Comparison of ENCODE assay signal across 16 cellular contexts in genomic region chr4:4288098-4288497, GRCh38. TPM values are rescaled to one million over a fixed set of nuclear protein-coding genes. Genes with fewer than 3 reads are reported as not detected.
DNase-seq lines count a peak whose midpoint lies in the region; ATAC-seq, FAIRE-seq and TF ChIP-seq lines count a peak whose summit lies in the region.
"Had no signal": no experiment of that assay in that cellular context is flagged by ENCODE, and none has a peak within 500 bp of the region (broad histone marks: within the 10 kb centered on the region; RNA-seq: fewer than 3 reads in every experiment).

No MANE protein-coding gene starts in this region.

- H3K9me3 ChIP-seq in BLaER1 treated with 17β-estradiol and CSF1 and Interleukin-3, amounts not matched to agents 10 nM and 100 nM (replicated peaks in 1 of 11), result no peaks in the 10 kb centered on the region
- H3K9me3 ChIP-seq in CD4-positive, alpha-beta memory T cell (ENCODE audit: control insufficient read depth in 1 of 2, low read length in 2 of 2), result no peaks in the 10 kb centered on the region
- no peaks in the 10 kb centered on the region for H3K9me3 ChIP-seq in T-helper 17 cell (ENCODE audit: control insufficient read depth, low read length, poor library complexity, severe bottlenecking)
- H3K9me3 ChIP-seq in aorta (ENCODE audit: control insufficient read depth, low read length), result no peaks in the 10 kb centered on the region
- H3K9me3 ChIP-seq: esophagus squamous epithelium, lower lobe of right lung, transverse colon had no signal

- H3K27ac Mint-ChIP-seq in CD4-positive, alpha-beta memory T cell, result peak overlapping the region in 6 of 7 donors; percentile 43 to 83 (median 59)
- H3K27ac Mint-ChIP-seq in T-helper 17 cell, result no peak overlapping the region
- H3K27ac Mint-ChIP-seq in immature natural killer cell, result peak overlapping the region in 3 of 6 donors; percentile 12 to 68 (median 54)

- H3K4me3 ChIP-seq in BLaER1 treated with 17β-estradiol and CSF1 and Interleukin-3, amounts not matched to agents 10 nM and 100 nM, result no peak overlapping the region
- H3K4me3 ChIP-seq in CD4-positive, alpha-beta memory T cell (ENCODE audit: low read length in 2 of 2), result no peak overlapping the region
- no peak overlapping the region for H3K4me3 ChIP-seq in aorta (ENCODE audit: low read length in 2 of 2)
- H3K4me3 ChIP-seq: cardiac muscle cell, transverse colon had no signal

- H3K4me1 ChIP-seq in BLaER1 treated with 17β-estradiol and CSF1 and Interleukin-3, amounts not matched to agents 10 nM and 100 nM, result peaks cover 22 to 47% (median 28%) of the 10 kb centered on the region in 10 experiments
- H3K4me1 ChIP-seq in CD4-positive, alpha-beta memory T cell (ENCODE audit: insufficient read depth, low read length), result peaks cover 30% of the 10 kb centered on the region
- H3K4me1 ChIP-seq in aorta (ENCODE audit: control insufficient read depth in 1 of 2, insufficient read depth in 2 of 2, low read length in 2 of 2), result peaks cover 0 to 6% of the 10 kb centered on the region in 2 donors

- H3K9ac ChIP-seq in BLaER1 treated with 17β-estradiol and CSF1 and Interleukin-3, amounts not matched to agents 10 nM and 100 nM, result no peak overlapping the region

- no peaks in the 10 kb centered on the region for H3K9me3 Mint-ChIP-seq in CD4-positive, alpha-beta memory T cell
- H3K9me3 Mint-ChIP-seq in immature natural killer cell, result no peaks in the 10 kb centered on the region

- H3K36me3 Mint-ChIP-seq in CD4-positive, alpha-beta memory T cell, result peaks cover 15 to 43% of the 10 kb centered on the region in 2 donors
- H3K36me3 Mint-ChIP-seq in T-helper 17 cell (ENCODE audit: low read depth) (peaks cover 5% of the 10 kb centered on the region), immature natural killer cell (peaks cover 13 to 29% (median 23%) of the 10 kb centered on the region in 3 donors)

- no peak overlapping the region for H3K27ac ChIP-seq in BLaER1 treated with 17β-estradiol and CSF1 and Interleukin-3, amounts not matched to agents 10 nM and 100 nM
- H3K27ac ChIP-seq in CD4-positive, alpha-beta memory T cell (ENCODE audit: low read depth, low read length), result no peak overlapping the region
- H3K27ac ChIP-seq in aorta (ENCODE audit: low read depth in 1 of 2, low read length in 2 of 2), result no peak overlapping the region
- H3K27ac ChIP-seq: cardiac muscle cell, esophagus squamous epithelium, lower lobe of right lung, transverse colon had no signal

- no peaks in the 10 kb centered on the region for H3K27me3 Mint-ChIP-seq in CD4-positive, alpha-beta memory T cell
- no peaks in the 10 kb centered on the region for H3K27me3 Mint-ChIP-seq in T-helper 17 cell
- peaks cover 5 to 10% (median 6%) of the 10 kb centered on the region in 3 donors for H3K27me3 Mint-ChIP-seq in immature natural killer cell (ENCODE audit: low read depth in 3 of 3)

- peaks cover 0 to 95% (median 66%) of the 10 kb centered on the region in 11 experiments; a peak in 17 of 22 replicates for H4K20me1 ChIP-seq in BLaER1 treated with 17β-estradiol and CSF1 and Interleukin-3, amounts not matched to agents 10 nM and 100 nM

- POLR2A ChIA-PET in CD4-positive, alpha-beta memory T cell (lab: Charles Lee; ENCODE audit: partially characterized antibody), result interaction anchor here (1.1 to 1.3 kb wide), 2 partner anchors 18 to 22 kb away, joined by 3 to 5 read pairs; no protein-coding TSS in a partner anchor

- FAIRE-seq in H54 (lab: Jason Lieb, UNC), result no peak

- CTCF ChIA-PET in CD4-positive, alpha-beta memory T cell (lab: Charles Lee; ENCODE audit: partially characterized antibody), result interaction anchor here (1.4 to 2.5 kb wide), 2 partner anchors 28 to 36 kb away, joined by 4 to 11 read pairs; no protein-coding TSS in a partner anchor

- no peaks in the 10 kb centered on the region for H3K27me3 ChIP-seq in BLaER1 treated with 17β-estradiol and CSF1 and Interleukin-3, amounts not matched to agents 10 nM and 100 nM
- H3K27me3 ChIP-seq in CD4-positive, alpha-beta memory T cell (ENCODE audit: insufficient read depth, low read length), result no peaks in the 10 kb centered on the region
- H3K27me3 ChIP-seq in aorta (ENCODE audit: control insufficient read depth in 1 of 2, insufficient read depth in 2 of 2, low read length in 1 of 2), result no peaks in the 10 kb centered on the region
- H3K27me3 ChIP-seq: cardiac muscle cell, esophagus squamous epithelium, transverse colon had no signal

- H3K4me2 ChIP-seq in BLaER1 treated with 17β-estradiol and CSF1 and Interleukin-3, amounts not matched to agents 10 nM and 100 nM, result peak overlapping the region in 9 of 11 experiments; percentile 92 to 99 (median 98); a peak in 13 of 22 replicates

- peak overlapping the region in 7 of 8 donors; percentile 42 to 93 (median 53) for H3K4me3 Mint-ChIP-seq in CD4-positive, alpha-beta memory T cell
- peak overlapping the region; percentile 97 for H3K4me3 Mint-ChIP-seq in T-helper 17 cell
- peak overlapping the region; percentile 41 to 59 (median 53) for H3K4me3 Mint-ChIP-seq in immature natural killer cell

- intact Hi-C loops in CD4-positive, alpha-beta memory T cell (cut with micrococcal nuclease), result no loop called here
- intact Hi-C loops in aorta (cut with DNase I), result no loop called here

- no peak for DNase-seq in CD4-positive, alpha-beta memory T cell
- no peak for DNase-seq in T-helper 17 cell
- DNase-seq in immature natural killer cell, result no peak
- DNase-seq in putamen (ENCODE audit: low spot score), result no peak
- DNase-seq in H54 (ENCODE audit: insufficient read length, low spot score), result no peak
- no peak for DNase-seq in aorta
- DNase-seq: C1 segment of cervical spinal cord; DMS53; effector CD4-positive, alpha-beta T cell; esophagus squamous epithelium; HCEC 1CT; lower lobe of right lung; NCI-H1417 treated with DMSO at 0.1 percent for 48 hours; transverse colon had no signal

- peaks cover 40 to 81% (median 57%) of the 10 kb centered on the region in 4 donors for H3K4me1 Mint-ChIP-seq in CD4-positive, alpha-beta memory T cell
- peaks cover 40% of the 10 kb centered on the region for H3K4me1 Mint-ChIP-seq in T-helper 17 cell
- peaks cover 52 to 64% of the 10 kb centered on the region in 2 donors for H3K4me1 Mint-ChIP-seq in immature natural killer cell

- ATAC-seq in T-helper 17 cell, result no peak
- no peak for ATAC-seq in aorta (ENCODE audit: low FRiP score)
- ATAC-seq: lower lobe of right lung had no signal

- TF ChIP-seq POLR2A in H54 (IDR thresholded peaks at IDR 0.05; ENCODE audit: low read depth, low read length), result no peak

- peaks cover 42 to 62% (median 55%) of the 10 kb centered on the region in 11 experiments for H3K36me3 ChIP-seq in BLaER1 treated with 17β-estradiol and CSF1 and Interleukin-3, amounts not matched to agents 10 nM and 100 nM
- H3K36me3 ChIP-seq in CD4-positive, alpha-beta memory T cell (ENCODE audit: insufficient read depth, low read length), result peaks cover 29% of the 10 kb centered on the region
- peaks cover 1 to 2% of the 10 kb centered on the region in 2 donors for H3K36me3 ChIP-seq in aorta (ENCODE audit: control insufficient read depth in 1 of 2, insufficient read depth in 2 of 2, low read length in 1 of 2)
- H3K36me3 ChIP-seq: cardiac muscle cell had no signal

RNA-seq across cellular contexts. Expression of gene LYAR, which starts 1.9 kb away (rescaled TPM):
- total RNA-seq in CD4-positive, alpha-beta memory T cell, result 10 to 100 TPM; 74.5 to 79.8 TPM
- polyA plus RNA-seq in CD4-positive, alpha-beta memory T cell, result 10 to 100 TPM; 59.1 to 66.5 TPM
- total RNA-seq in T-helper 17 cell, result 10 to 100 TPM; 14.6 to 18.2 TPM
- 10 to 100 TPM; 48.8 to 60.7 (median 54.6) TPM for polyA plus RNA-seq in immature natural killer cell
- 10 to 100 TPM in 1 of 2 donors, 1 to 10 TPM in 1; 9.6 to 12.1 TPM for total RNA-seq in aorta
- polyA plus RNA-seq in aorta, result 10 to 100 TPM; 12.1 to 14.8 TPM

RNA-seq across cellular contexts. Expression of gene ZBTB49, which starts 2.0 kb away (rescaled TPM):
- total RNA-seq in CD4-positive, alpha-beta memory T cell, result 10 to 100 TPM; 18.5 to 20.0 TPM
- polyA plus RNA-seq in CD4-positive, alpha-beta memory T cell, result 1 to 10 TPM; 5.3 to 6.0 TPM
- total RNA-seq in T-helper 17 cell (10 to 100 TPM in 1 of 2 donors, 1 to 10 TPM in 1; 7.4 to 12.9 TPM), aorta (1 to 10 TPM; 4.9 to 7.4 TPM)
- polyA plus RNA-seq in immature natural killer cell (1 to 10 TPM; 3.2 to 6.9 (median 4.6) TPM), aorta (1 to 10 TPM; 1.4 to 4.8 TPM)

RNA-seq across cellular contexts. Expression of gene TMEM128, which starts 40.1 kb away (rescaled TPM):
- total RNA-seq in CD4-positive, alpha-beta memory T cell, result 10 to 100 TPM; 20.0 to 20.7 TPM
- polyA plus RNA-seq in CD4-positive, alpha-beta memory T cell, result 10 to 100 TPM; 40.2 to 51.5 TPM
- 10 to 100 TPM in 1 of 2 donors, 1 to 10 TPM in 1; 9.0 to 10.5 TPM for total RNA-seq in T-helper 17 cell
- polyA plus RNA-seq in immature natural killer cell, result 10 to 100 TPM; 36.4 to 45.6 (median 41.0) TPM
- 10 to 100 TPM; 14.8 to 15.6 TPM for total RNA-seq in aorta
- polyA plus RNA-seq in aorta, result 10 to 100 TPM; 21.0 to 27.8 TPM
